ENCODE assay signal across 1 cellular context in the genomic region with DNA sequence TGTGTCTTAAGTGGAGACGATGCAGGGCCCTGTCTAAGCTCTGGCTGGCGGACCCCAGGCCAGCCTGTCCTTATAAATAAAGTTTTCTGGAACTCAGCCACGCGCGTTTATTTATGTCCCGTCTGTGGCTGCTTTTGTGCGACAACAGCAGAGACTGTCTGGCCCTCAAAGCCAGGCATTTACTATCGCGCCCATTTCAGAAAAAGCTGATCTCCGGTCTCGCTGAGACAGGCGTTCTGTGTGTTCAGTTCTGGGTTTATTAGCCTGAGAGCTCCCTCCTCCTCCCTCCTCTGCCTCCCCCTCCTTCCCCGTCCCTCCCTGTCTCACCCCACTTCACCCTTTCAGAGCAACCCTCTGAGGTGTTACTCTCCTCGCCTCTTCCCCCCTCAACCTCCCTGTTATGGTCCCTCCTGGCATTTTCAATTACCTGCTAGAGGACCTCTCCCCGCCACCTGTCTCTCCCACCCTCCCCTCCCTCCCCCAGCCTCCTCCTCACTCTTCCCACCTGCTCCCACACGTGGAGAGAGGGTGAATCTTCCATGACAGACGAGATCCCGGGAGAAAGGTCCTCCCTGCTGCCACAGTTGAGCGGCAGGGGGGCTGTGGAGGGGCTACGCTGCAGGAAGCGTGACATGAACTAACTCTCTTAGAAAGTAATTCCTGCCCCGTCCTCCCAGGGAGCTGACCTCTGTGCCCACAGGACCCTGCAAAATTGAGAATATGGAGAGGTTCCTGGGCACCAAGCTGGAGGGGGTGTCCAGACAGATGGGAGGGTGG.
TF ChIP-seq lines count a peak whose summit lies in the region.

No MANE protein-coding gene starts in this region.

TF ChIP-seq in HCT116, 20 proteins besides CTCF, POLR2A, EP300 and RAD21 (continued from another document):
- TF ChIP-seq, protein P1, sequence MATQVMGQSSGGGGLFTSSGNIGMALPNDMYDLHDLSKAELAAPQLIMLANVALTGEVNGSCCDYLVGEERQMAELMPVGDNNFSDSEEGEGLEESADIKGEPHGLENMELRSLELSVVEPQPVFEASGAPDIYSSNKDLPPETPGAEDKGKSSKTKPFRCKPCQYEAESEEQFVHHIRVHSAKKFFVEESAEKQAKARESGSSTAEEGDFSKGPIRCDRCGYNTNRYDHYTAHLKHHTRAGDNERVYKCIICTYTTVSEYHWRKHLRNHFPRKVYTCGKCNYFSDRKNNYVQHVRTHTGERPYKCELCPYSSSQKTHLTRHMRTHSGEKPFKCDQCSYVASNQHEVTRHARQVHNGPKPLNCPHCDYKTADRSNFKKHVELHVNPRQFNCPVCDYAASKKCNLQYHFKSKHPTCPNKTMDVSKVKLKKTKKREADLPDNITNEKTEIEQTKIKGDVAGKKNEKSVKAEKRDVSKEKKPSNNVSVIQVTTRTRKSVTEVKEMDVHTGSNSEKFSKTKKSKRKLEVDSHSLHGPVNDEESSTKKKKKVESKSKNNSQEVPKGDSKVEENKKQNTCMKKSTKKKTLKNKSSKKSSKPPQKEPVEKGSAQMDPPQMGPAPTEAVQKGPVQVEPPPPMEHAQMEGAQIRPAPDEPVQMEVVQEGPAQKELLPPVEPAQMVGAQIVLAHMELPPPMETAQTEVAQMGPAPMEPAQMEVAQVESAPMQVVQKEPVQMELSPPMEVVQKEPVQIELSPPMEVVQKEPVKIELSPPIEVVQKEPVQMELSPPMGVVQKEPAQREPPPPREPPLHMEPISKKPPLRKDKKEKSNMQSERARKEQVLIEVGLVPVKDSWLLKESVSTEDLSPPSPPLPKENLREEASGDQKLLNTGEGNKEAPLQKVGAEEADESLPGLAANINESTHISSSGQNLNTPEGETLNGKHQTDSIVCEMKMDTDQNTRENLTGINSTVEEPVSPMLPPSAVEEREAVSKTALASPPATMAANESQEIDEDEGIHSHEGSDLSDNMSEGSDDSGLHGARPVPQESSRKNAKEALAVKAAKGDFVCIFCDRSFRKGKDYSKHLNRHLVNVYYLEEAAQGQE (IDR thresholded peaks at IDR 0.05; ENCODE audit: low read depth), result no peak
- TF ChIP-seq JUND (IDR thresholded peaks at IDR 0.05), result no peak
- TF ChIP-seq POLR2AphosphoS5 (IDR thresholded peaks at IDR 0.05; ENCODE audit: low read depth, low read length), result no peak
- no peak for TF ChIP-seq EGR1 (IDR thresholded peaks at IDR 0.05; ENCODE audit: low read depth)
- no peak for TF ChIP-seq CBX3 (IDR thresholded peaks at IDR 0.05; ENCODE audit: low read depth)
- TF ChIP-seq EZH2phosphoT487 (IDR thresholded peaks at IDR 0.05; ENCODE audit: borderline replicate concordance), result no peak
- TF ChIP-seq, protein P2, sequence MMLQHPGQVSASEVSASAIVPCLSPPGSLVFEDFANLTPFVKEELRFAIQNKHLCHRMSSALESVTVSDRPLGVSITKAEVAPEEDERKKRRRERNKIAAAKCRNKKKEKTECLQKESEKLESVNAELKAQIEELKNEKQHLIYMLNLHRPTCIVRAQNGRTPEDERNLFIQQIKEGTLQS (IDR thresholded peaks at IDR 0.05), result no peak
- no peak for TF ChIP-seq CEBPB (IDR thresholded peaks at IDR 0.05; ENCODE audit: low read depth)
- TF ChIP-seq YY1 (IDR thresholded peaks at IDR 0.05; ENCODE audit: extremely low read depth, insufficient replicate concordance, low read depth, low read length), result no peak
- TF ChIP-seq, protein P3, sequence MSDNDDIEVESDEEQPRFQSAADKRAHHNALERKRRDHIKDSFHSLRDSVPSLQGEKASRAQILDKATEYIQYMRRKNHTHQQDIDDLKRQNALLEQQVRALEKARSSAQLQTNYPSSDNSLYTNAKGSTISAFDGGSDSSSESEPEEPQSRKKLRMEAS (IDR thresholded peaks at IDR 0.05), result no peak
- no peak for TF ChIP-seq EZH2 (IDR thresholded peaks at IDR 0.05)
- TF ChIP-seq SRF (IDR thresholded peaks at IDR 0.05; ENCODE audit: low read depth), result no peak
